8 cellular contexts compared by ENCODE assay signal in the genomic region with DNA sequence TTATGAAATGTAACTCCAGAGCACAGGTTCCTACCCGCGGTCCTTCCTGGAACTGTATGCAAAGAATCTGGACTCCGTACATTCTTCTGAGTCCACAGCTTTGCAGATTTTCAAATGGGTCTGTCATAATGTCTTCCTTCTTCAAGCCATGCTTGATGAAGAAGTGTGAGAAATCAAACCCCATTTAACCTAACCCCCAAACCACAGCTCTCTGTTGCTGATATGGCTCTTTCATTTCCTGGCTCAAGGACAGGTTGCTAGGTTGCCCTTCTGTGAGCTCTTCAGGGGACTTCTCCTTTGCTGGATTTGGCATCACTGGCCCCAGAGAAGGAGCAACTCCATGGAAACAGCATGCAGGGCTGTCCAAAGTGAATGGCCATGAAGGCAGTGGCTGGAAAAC. TPM values are rescaled to one million over a fixed set of nuclear protein-coding genes. Genes with fewer than 3 reads are reported as not detected.
A peak's percentile ranks its signal among the peaks of the same experiment; 100 is the strongest.
DNase-seq lines count a peak whose midpoint lies in the region; ATAC-seq, FAIRE-seq and TF ChIP-seq lines count a peak whose summit lies in the region.
"Not testable (repeated sequence)": the region's sequence is repeated elsewhere in the genome, so short reads cannot be mapped to it uniquely, and the experiment has no call there.
"Had no signal": no experiment of that assay in that cellular context is flagged by ENCODE, and none has a peak within 500 bp of the region (broad histone marks: within the 10 kb centered on the region; RNA-seq: fewer than 3 reads in every experiment).

No MANE protein-coding gene starts in this region.

- peaks cover 20 to 31% (median 21%) of the 10 kb centered on the region in 3 donors for H3K4me1 Mint-ChIP-seq in T-cell
- H3K4me1 Mint-ChIP-seq in astrocyte (ENCODE audit: low read depth, unreplicated experiment), result not testable (repeated sequence)

- not testable (repeated sequence) for H3K36me3 ChIP-seq in astrocyte (ENCODE audit: insufficient read depth, low read length)

- H3K27me3 ChIP-seq in astrocyte (ENCODE audit: insufficient read depth, low read length), result not testable (repeated sequence)

- H2AFZ ChIP-seq in astrocyte (ENCODE audit: low read depth, low read length), result not testable (repeated sequence)

- CTCF ChIA-PET in T-cell (lab: Charles Lee), result not testable (repeated sequence)

- not testable (repeated sequence) for H3K36me3 Mint-ChIP-seq in T-cell; astrocyte (ENCODE audit: low read depth, unreplicated experiment)

- peak overlapping the region in 1 of 3 donors; percentile 22 for H3K4me3 Mint-ChIP-seq in T-cell
- not testable (repeated sequence) for H3K4me3 Mint-ChIP-seq in astrocyte (ENCODE audit: unreplicated experiment)

- peak; percentile 59 for ATAC-seq in GM19043 (IDR thresholded peaks at IDR 0.05; ENCODE audit: low read depth, unreplicated experiment)
- ATAC-seq in GM21619 (IDR thresholded peaks at IDR 0.05; ENCODE audit: unreplicated experiment), result peak; percentile 42
- peak; percentile 52 for ATAC-seq in HG02981 (IDR thresholded peaks at IDR 0.05; ENCODE audit: unreplicated experiment)
- peak; percentile 43 for ATAC-seq in HG03460 (IDR thresholded peaks at IDR 0.05; ENCODE audit: unreplicated experiment)
- ATAC-seq in T-cell (replicated peaks in 1 of 4), result peak in 1 of 4 experiments; percentile 25

- H3K4me3 ChIP-seq in GM12875 (ENCODE audit: low read depth, low read length), result peak overlapping the region; percentile 10
- not testable (repeated sequence) for H3K4me3 ChIP-seq in astrocyte (ENCODE audit: insufficient read depth, low read depth, low read length)

- peak overlapping the region; percentile 8 to 58 for H3K27ac Mint-ChIP-seq in T-cell
- H3K27ac Mint-ChIP-seq in astrocyte (ENCODE audit: unreplicated experiment), result not testable (repeated sequence)

- not testable (repeated sequence) for H3K9ac ChIP-seq in astrocyte (ENCODE audit: low read length)

- not testable (repeated sequence) for H3K4me2 ChIP-seq in astrocyte (ENCODE audit: low read length)

- DNase-seq in T-cell; astrocyte (ENCODE audit: low read depth): not testable (repeated sequence)

- H3K9me3 Mint-ChIP-seq in T-cell; astrocyte (ENCODE audit: unreplicated experiment): not testable (repeated sequence)

- H3K79me2 ChIP-seq in astrocyte (ENCODE audit: insufficient read depth, low read length), result not testable (repeated sequence)

- FAIRE-seq in astrocyte (lab: Jason Lieb, UNC), result peak; percentile 70

- H3K4me1 ChIP-seq in astrocyte (ENCODE audit: insufficient read depth, low read length), result not testable (repeated sequence)

- H3K27ac ChIP-seq in astrocyte (ENCODE audit: low read depth, low read length), result not testable (repeated sequence)

- POLR2A ChIA-PET in T-cell (lab: Charles Lee), result not testable (repeated sequence)

- not testable (repeated sequence) for TF ChIP-seq CTCF in GM12875 (IDR thresholded peaks at IDR 0.05; ENCODE audit: borderline replicate concordance, insufficient read depth, low read depth, low read length); astrocyte (IDR thresholded peaks at IDR 0.05; ENCODE audit: insufficient read depth, low read depth, low read length)

- H3K27me3 Mint-ChIP-seq in T-cell, result peaks cover 0 to 11% of the 10 kb centered on the region in 2 donors
- not testable (repeated sequence) for H3K27me3 Mint-ChIP-seq in astrocyte (ENCODE audit: low read depth, unreplicated experiment)

- H3K9me3 ChIP-seq in astrocyte (ENCODE audit: insufficient read depth, low read depth, low read length), result not testable (repeated sequence)

- H4K20me1 ChIP-seq in astrocyte (ENCODE audit: insufficient read depth, low read length), result not testable (repeated sequence)

RNA-seq across cellular contexts. Expression of a gene that starts 41.9 kb away (rescaled TPM):
- total RNA-seq in T-cell (1 to 10 TPM; 4.1 to 9.1 (median 5.0) TPM), astrocyte (6.3 and 8.0 TPM in 2 replicates)
- total RNA-seq: HT-29 had no signal
